ENCODE assay signal across 22 cellular contexts in genomic region chr6:42334870-42335269, GRCh38.
"Had no signal": no experiment of that assay in that cellular context is flagged by ENCODE, and none has a peak within 500 bp of the region (broad histone marks: within the 10 kb centered on the region; RNA-seq: fewer than 3 reads in every experiment).

No MANE protein-coding gene starts in this region.

- DNase-seq: activated CD4-positive, alpha-beta T cell treated with anti-CD3 and anti-CD28 coated beads, Interleukin-2, amount 50 U/mL, for 48 hours; activated effector memory CD4-positive, alpha-beta T cell treated with anti-CD3 and anti-CD28 coated beads, Interleukin-2, amount 50 U/mL, for 16 hours; activated naive CD4-positive, alpha-beta T cell treated with anti-CD3 and anti-CD28 coated beads, Interleukin-2, amount 50 U/mL, for 16 hours; activated T-cell treated with anti-CD3 and anti-CD28 coated beads, Interleukin-2, amount 50 U/mL, for 72 hours; central memory CD4-positive, alpha-beta T cell; effector memory CD4-positive, alpha-beta T cell; foreskin keratinocyte; lower lobe of right lung; mesendoderm; mucosa of descending colon; posterior cingulate gyrus; stimulated activated CD4-positive, alpha-beta T cell treated with anti-CD3 and anti-CD28 coated beads, Interleukin-1b, Interleukin-23, amount 100 ng/mL, for 48 hours; T-helper 9 cell; transverse colon; uterus had no signal

- H3K27me3 ChIP-seq: adrenal gland, foreskin keratinocyte, right lobe of liver, transverse colon, uterus had no signal

- H3K9me3 Mint-ChIP-seq: activated T-cell treated with anti-CD3 and anti-CD28 coated beads, Interleukin-2, amount 50 U/mL, for 72 hours; neural crest cell; stimulated activated memory B cell treated with anti-CD40 and anti-IgM and Interleukin-4, amounts not matched to agents 10 μg/mL and 1 μg/mL and 100 μg/mL, for 72 hours; WTC11 had no signal

- H3K4me3 ChIP-seq: adrenal gland, lower lobe of right lung, mucosa of descending colon, right lobe of liver, skin epidermis, transverse colon, uterus had no signal

- ATAC-seq: activated T-cell treated with anti-CD3 and anti-CD28 coated beads, Interleukin-2, amount 50 U/mL, for 72 hours; foreskin keratinocyte; left lobe of liver; lower lobe of right lung; mucosa of descending colon; right lobe of liver; stimulated activated memory B cell treated with anti-CD40 and anti-IgM and Interleukin-4, amounts not matched to agents 10 μg/mL and 1 μg/mL and 100 μg/mL, for 72 hours; WTC11 had no signal

- H3K36me3 Mint-ChIP-seq: stimulated activated memory B cell treated with anti-CD40 and anti-IgM and Interleukin-4, amounts not matched to agents 10 μg/mL and 1 μg/mL and 100 μg/mL, for 72 hours; WTC11 had no signal

- H3K4me1 Mint-ChIP-seq: neural crest cell; stimulated activated memory B cell treated with anti-CD40 and anti-IgM and Interleukin-4, amounts not matched to agents 10 μg/mL and 1 μg/mL and 100 μg/mL, for 72 hours had no signal

- H3K27ac ChIP-seq: adrenal gland, foreskin keratinocyte, lower lobe of right lung, right lobe of liver, skin epidermis, transverse colon, uterus had no signal

- H3K4me3 Mint-ChIP-seq: activated T-cell treated with anti-CD3 and anti-CD28 coated beads, Interleukin-2, amount 50 U/mL, for 72 hours; neural crest cell; stimulated activated memory B cell treated with anti-CD40 and anti-IgM and Interleukin-4, amounts not matched to agents 10 μg/mL and 1 μg/mL and 100 μg/mL, for 72 hours; WTC11 had no signal

- H3K27ac Mint-ChIP-seq: activated T-cell treated with anti-CD3 and anti-CD28 coated beads, Interleukin-2, amount 50 U/mL, for 72 hours; stimulated activated memory B cell treated with anti-CD40 and anti-IgM and Interleukin-4, amounts not matched to agents 10 μg/mL and 1 μg/mL and 100 μg/mL, for 72 hours; WTC11 had no signal
